In genomic region chr1:11979818-11980675, GRCh38 we compare ENCODE assay signal across 8 cellular contexts.
DNase-seq lines count a peak whose midpoint lies in the region; ATAC-seq lines count a peak whose summit lies in the region.

MFN2 (plus strand) TSS chr1:11980444; CDS start chr1:11989169, 8,725 bp downstream.

- ATAC-seq in GM19023 (IDR thresholded peaks at IDR 0.05; ENCODE audit: unreplicated experiment): peak; percentile 89
- peak; percentile 90 for ATAC-seq in HG03280 (IDR thresholded peaks at IDR 0.05; ENCODE audit: unreplicated experiment)

- DNase-seq in AG08396 (ENCODE audit: low spot score): peak; percentile 99
- peak; percentile 92 for DNase-seq in NCI-H345 treated with DMSO at 0.1 percent for 48 hours (lab: John Stamatoyannopoulos, UW; ENCODE audit: unreplicated experiment)
- DNase-seq in activated CD4-positive, CD25-positive, alpha-beta regulatory T cell (lab: John Stamatoyannopoulos, UW): peak; percentile 82 to 98 (median 92)
- peak; percentile 92 for DNase-seq in central memory CD4-positive, alpha-beta T cell
- peak; percentile 95 for DNase-seq in inferior parietal cortex (ENCODE audit: extremely low spot score)
- peak; percentile 87 to 91 for DNase-seq in stimulated activated CD4-positive, alpha-beta T cell treated with anti-CD3 and anti-CD28 coated beads, Interleukin-12 subunit alpha, Interleukin-12 subunit beta, amount 100 ng/mL, for 24 hours (ENCODE audit: low read depth in 2 of 2)

Comparison
In these comparisons a context has a peak if more than half of its experiments do, and no peak if none do; other contexts are left out.
1. Peak in every context shown above with its lines: DNase-seq and ATAC-seq.